ENCODE assay signal across 8 cellular contexts in genomic region chr16:77190478-77191258, GRCh38. TPM values are rescaled to one million over a fixed set of nuclear protein-coding genes. Genes with fewer than 3 reads are reported as not detected.
A peak's percentile ranks its signal among the peaks of the same experiment; 100 is the strongest.
DNase-seq lines count a peak whose midpoint lies in the region; ATAC-seq, FAIRE-seq and TF ChIP-seq lines count a peak whose summit lies in the region.

Gene MON1B (plus strand): TSS chr16:77191190. CDS start chr16:77191486, 296 bp downstream.

- intact Hi-C loops in Calu3 (cut with micrococcal nuclease; ENCODE audit: unreplicated experiment), result no loop called here

- under 1% methylated on average over 63 of the region's 63 CpGs for WGBS in HUES64
- 0% methylated on average over 50 to 59 of the region's 63 CpGs for WGBS in mesodermal cell (ENCODE audit: insufficient coverage in 2 of 2), 2 experiments

- H3K9me3 ChIP-seq in HUES64 (ENCODE audit: insufficient read depth, low read depth, low read length) (no peaks in the 10 kb centered on the region), OCI-LY1 (ENCODE audit: low read length) (no peaks in the 10 kb centered on the region), mesodermal cell (ENCODE audit: control insufficient read depth, low read length) (no peaks in the 10 kb centered on the region)

- CTCF ChIA-PET in Calu3 (lab: Charles Lee), result no interaction called here

- H3K4me3 ChIP-seq in HUES64 (ENCODE audit: low read length), result peak within 1 kb of the TSS; percentile 99
- peak within 1 kb of the TSS; percentile 94 for H3K4me3 ChIP-seq in OCI-LY1 (ENCODE audit: low read depth, low read length, poor library complexity, severe bottlenecking)
- H3K4me3 ChIP-seq in mesodermal cell (ENCODE audit: extremely low read depth, insufficient read depth, low read length, poor library complexity, severe bottlenecking), result peak within 1 kb of the TSS; percentile 83

- H3K79me2 ChIP-seq in OCI-LY1 (ENCODE audit: insufficient read depth, low read length), result peaks cover 14% of the 10 kb centered on the region

- H3K4me1 ChIP-seq in HUES64 (ENCODE audit: insufficient read depth, low read length), result 0 out of 2 replicates have a peak, but pooled peaks cover 3% of the 10 kb centered on the region
- peaks cover 20% of the 10 kb centered on the region for H3K4me1 ChIP-seq in OCI-LY1 (ENCODE audit: insufficient read depth, low read length, severe bottlenecking)
- peaks cover 9% of the 10 kb centered on the region for H3K4me1 ChIP-seq in mesodermal cell (ENCODE audit: control insufficient read depth, insufficient read depth, low read length, poor library complexity, severe bottlenecking)

- H3K4me3 Mint-ChIP-seq in Calu3 (ENCODE audit: low read depth, unreplicated experiment), result peak within 1 kb of the TSS; percentile 89

- FAIRE-seq in endometrium (lab: Jason Lieb, UNC), result peak; percentile 99

- H3K4me2 ChIP-seq in OCI-LY1 (ENCODE audit: low read length), result peak within 1 kb of the TSS; percentile 81

- TF ChIP-seq CTCF in Calu3 (IDR thresholded peaks at IDR 0.05; ENCODE audit: unreplicated experiment), result no peak
- TF ChIP-seq CTCF in OCI-LY1 (IDR thresholded peaks at IDR 0.05; ENCODE audit: low read length), result no peak

- H3K36me3 ChIP-seq in HUES64 (ENCODE audit: insufficient read depth, low read length) (peaks cover 27% of the 10 kb centered on the region), OCI-LY1 (ENCODE audit: insufficient read depth, low read length) (peaks cover 33% of the 10 kb centered on the region), mesodermal cell (ENCODE audit: control insufficient read depth, insufficient read depth, low read length) (peaks cover 32% of the 10 kb centered on the region)

- H3K27me3 Mint-ChIP-seq in Calu3 (ENCODE audit: unreplicated experiment), result no peaks in the 10 kb centered on the region

- H4K20me1 ChIP-seq in OCI-LY1 (ENCODE audit: insufficient read depth, low read length), result no peaks in the 10 kb centered on the region

- no peaks in the 10 kb centered on the region for H3K9me2 ChIP-seq in OCI-LY1 (ENCODE audit: low read depth, low read length)

- H3F3A ChIP-seq in OCI-LY1 (ENCODE audit: insufficient read depth, low read length), result no peaks in the 10 kb centered on the region

- H3K27ac ChIP-seq in HUES64 (ENCODE audit: low read depth, low read length) (peak within 1 kb of the TSS; percentile 99), OCI-LY1 (ENCODE audit: low read depth, low read length, poor library complexity, severe bottlenecking) (peak within 1 kb of the TSS; percentile 95), mesodermal cell (ENCODE audit: low read depth, low read length, severe bottlenecking) (peak within 1 kb of the TSS; percentile 94)

- H3K9me3 Mint-ChIP-seq in Calu3 (ENCODE audit: low read depth, unreplicated experiment), result no peaks in the 10 kb centered on the region

- H3K36me3 Mint-ChIP-seq in Calu3 (ENCODE audit: insufficient read depth, unreplicated experiment), result peaks cover 45% of the 10 kb centered on the region

- H3K27me3 ChIP-seq in HUES64 (ENCODE audit: insufficient read depth, low read length) (no peaks in the 10 kb centered on the region), OCI-LY1 (ENCODE audit: insufficient read depth, low read length) (no peaks in the 10 kb centered on the region)

- peak; percentile 96 for ATAC-seq in GM21447 (IDR thresholded peaks at IDR 0.05; ENCODE audit: unreplicated experiment)

- DNase-seq in Calu3, result peak; percentile 97
- peak; percentile 89 for DNase-seq in activated CD8-positive, alpha-beta memory T cell treated with anti-CD3 and anti-CD28 coated beads, Interleukin-2, amount 50 U/mL, for 4 hours
- peak; percentile 86 to 90 for DNase-seq in stimulated activated CD8-positive, alpha-beta memory T cell treated with anti-CD3 and anti-CD28 coated beads, Interleukin-15, amount 100 ng/mL, for 4 hours (ENCODE audit: low read depth in 2 of 2)

- H2AFZ ChIP-seq in OCI-LY1 (ENCODE audit: low read length), result peak within 1 kb of the TSS; percentile 31

- H3K9ac ChIP-seq in HUES64 (ENCODE audit: low read depth, low read length) (peak within 1 kb of the TSS; percentile 90), OCI-LY1 (ENCODE audit: low read length) (peak within 1 kb of the TSS; percentile 94)

- peak within 1 kb of the TSS; percentile 100 for H3K27ac Mint-ChIP-seq in Calu3 (ENCODE audit: unreplicated experiment)

- H3K4me1 Mint-ChIP-seq in Calu3 (ENCODE audit: low read depth, unreplicated experiment), result peaks cover 42% of the 10 kb centered on the region

- no TSS peak for BruUV-seq in Calu3 (replicated peaks; lab: Mats Ljungman, UMichigan)

RNA-seq across cellular contexts. Expression of gene MON1B, which starts in this region (rescaled TPM):
- 88.1 and 91.3 TPM in 2 replicates for total RNA-seq in Calu3 (2022)
- 20.4 TPM for polyA plus RNA-seq in HUES64 (2013, experiment 1 of 2)
- polyA plus RNA-seq in HUES64 (2013, experiment 2 of 2), result 19.1 TPM
- polyA plus RNA-seq in mesodermal cell (2013, experiment 1 of 2), result 21.6 TPM
- polyA plus RNA-seq in mesodermal cell (2013, experiment 2 of 2), result 18.9 TPM

Comparison
In these comparisons a context has a peak if more than half of its experiments do, and no peak if none do; other contexts are left out.
1. Peak in every context shown above with its lines: DNase-seq, ATAC-seq, H3K4me3 ChIP-seq and H3K27ac ChIP-seq.